ENCODE assay signal across 1 cellular context in genomic region chr6:40831381-40831780, GRCh38.
TF ChIP-seq lines count a peak whose summit lies in the region.

No MANE protein-coding gene starts in this region.

TF ChIP-seq in GM23338, 12 proteins besides CTCF, POLR2A, EP300 and RAD21 (continued from another document):
- no peak for TF ChIP-seq ZNF462 (CRISPR knock-in tag; IDR thresholded peaks at IDR 0.05)
